ENCODE assay signal across 8 cellular contexts in genomic region chr10:92699518-92700272, GRCh38. TPM values are rescaled to one million over a fixed set of nuclear protein-coding genes. Genes with fewer than 3 reads are reported as not detected.
DNase-seq lines count a peak whose midpoint lies in the region; ATAC-seq and TF ChIP-seq lines count a peak whose summit lies in the region.

No MANE protein-coding gene starts in this region.

- CTCF ChIA-PET in Panc1 (lab: Charles Lee): interaction anchor here (0.7 kb wide), 1 partner anchor 215 kb away, joined by 10 read pairs; no protein-coding TSS in a partner anchor
- CTCF ChIA-PET in mammary epithelial cell (lab: Charles Lee; ENCODE audit: low non-redundant PET): no interaction called here

- WGBS in mammary epithelial cell (ENCODE audit: low coverage, missing lambda C conversion rate): 3% methylated on average over 20 of the region's 32 CpGs

- H4K20me1 ChIP-seq in mammary epithelial cell (ENCODE audit: insufficient read depth, low read length): no peaks in the 10 kb centered on the region

- POLR2A ChIA-PET in Panc1 (lab: Charles Lee): interaction anchor here (0.6 to 0.7 kb wide), 3 partner anchors 9 to 260 kb away, joined by 5 to 13 read pairs (median 9); no protein-coding TSS in a partner anchor

- H3K9ac ChIP-seq in mammary epithelial cell (ENCODE audit: insufficient read depth, low read length): no peak overlapping the region

- BruUV-seq in Panc1 (replicated peaks; lab: Mats Ljungman, UMichigan): no TSS peak
- BruUV-seq in mammary epithelial cell (replicated peaks; lab: Mats Ljungman, UMichigan): no TSS peak

- no peaks in the 10 kb centered on the region for H3K9me3 ChIP-seq in Panc1 (ENCODE audit: control insufficient read depth, insufficient read depth, low read depth, low read length)
- no peaks in the 10 kb centered on the region for H3K9me3 ChIP-seq in mammary epithelial cell (replicated peaks; ENCODE audit: insufficient read depth, low read length)
- no peaks in the 10 kb centered on the region for H3K9me3 ChIP-seq in left lung
- no peaks in the 10 kb centered on the region for H3K9me3 ChIP-seq in thoracic aorta

- peak overlapping the region; percentile 98 for H2AFZ ChIP-seq in mammary epithelial cell (ENCODE audit: low read depth, low read length)

- H3K4me3 ChIP-seq in Panc1 (ENCODE audit: low read depth in 2 of 2, low read length in 2 of 2) (peak overlapping the region; percentile 34 to 65), mammary epithelial cell (replicated peaks in 1 of 3; ENCODE audit: insufficient read depth in 1 of 3, low read depth in 2 of 3, low read length in 3 of 3) (peak overlapping the region; percentile 38 to 53 (median 44)), left lung (peak overlapping the region; percentile 9 to 38), thoracic aorta (peak overlapping the region; percentile 77)

- intact Hi-C loops in Panc1 (cut with micrococcal nuclease; ENCODE audit: unreplicated experiment) (no loop called here), mammary epithelial cell (cut with micrococcal nuclease) (no loop called here), left lung (cut with DNase I) (loop anchor here in 1 of 2 donors (10.0 kb wide), 1 partner anchor 55 kb away; no protein-coding TSS in a partner anchor)

- H3K36me3 ChIP-seq in Panc1 (ENCODE audit: control insufficient read depth, insufficient read depth, low read length): no peaks in the 10 kb centered on the region; the same call in 1 of the 2 replicates
- H3K36me3 ChIP-seq in mammary epithelial cell (ENCODE audit: insufficient read depth, low read length): no peaks in the 10 kb centered on the region
- peaks cover 0 to 15% of the 10 kb centered on the region in 2 donors for H3K36me3 ChIP-seq in left lung
- H3K36me3 ChIP-seq in thoracic aorta: no peaks in the 10 kb centered on the region

- H3K79me2 ChIP-seq in mammary epithelial cell (ENCODE audit: insufficient read depth, low read length): no peaks in the 10 kb centered on the region

- H3K27me3 ChIP-seq in Panc1 (ENCODE audit: control insufficient read depth, insufficient read depth, low read length): no peaks in the 10 kb centered on the region
- H3K27me3 ChIP-seq in mammary epithelial cell (ENCODE audit: insufficient read depth, low read length): peaks cover 9% of the 10 kb centered on the region
- H3K27me3 ChIP-seq in left lung: peaks cover 5 to 41% of the 10 kb centered on the region in 2 donors
- no peaks in the 10 kb centered on the region for H3K27me3 ChIP-seq in thoracic aorta (replicated peaks; ENCODE audit: insufficient read depth)

- TF ChIP-seq CTCF in Panc1 (IDR thresholded peaks at IDR 0.05) (no peak), mammary epithelial cell (conservative IDR thresholded peaks at IDR 0.05 in 1 of 2, IDR thresholded peaks at IDR 0.05 in 1 of 2; ENCODE audit: extremely low read depth in 1 of 2, insufficient read depth in 1 of 2, low read depth in 1 of 2, low read length in 2 of 2) (no peak), left lung (IDR thresholded peaks at IDR 0.05) (no peak), thoracic aorta (IDR thresholded peaks at IDR 0.05) (no peak)

- peak; percentile 75 for ATAC-seq in Panc1
- peak; percentile 68 for ATAC-seq in left lung
- ATAC-seq in thoracic aorta (ENCODE audit: insufficient number of reproducible peaks, low FRiP score, low read depth): no peak

- in situ Hi-C loops in Panc1 (cut with HindIII; ENCODE audit: low pct_unique_long_range_greater_than_20kb, low sequenced_read_pairs) (no loop called here), mammary epithelial cell (cut with MboI; ENCODE audit: low sequenced_read_pairs in 2 of 2) (no loop called here)

- H3K4me2 ChIP-seq in mammary epithelial cell (ENCODE audit: insufficient read depth, low read depth, low read length): peak overlapping the region; percentile 76

- H3K27ac ChIP-seq in Panc1 (ENCODE audit: low read length) (peak overlapping the region; percentile 63), mammary epithelial cell (ENCODE audit: insufficient read depth, low read depth, low read length) (no peak overlapping the region), left lung (peak overlapping the region in 1 of 2 donors; percentile 5), thoracic aorta (peak overlapping the region; percentile 33 to 34)

- dilution Hi-C loops in mammary epithelial cell (cut with HindIII; ENCODE audit: low sequenced_read_pairs): no loop called here

- DNase-seq in stimulated activated CD4-positive, alpha-beta T cell treated with anti-CD3 and anti-CD28 coated beads, Interleukin-15, amount 100 ng/mL, for 24 hours: peak; percentile 53
- DNase-seq in stimulated activated CD4-positive, alpha-beta T cell treated with anti-CD3 and anti-CD28 coated beads, Interleukin-1b, Interleukin-23, amount 100 ng/mL, for 48 hours: no peak
- DNase-seq in Panc1 (ENCODE audit: low read depth, low spot score) (no peak), mammary epithelial cell (peak; percentile 8), left lung (peak in 1 of 2 donors; percentile 83), thoracic aorta (ENCODE audit: low spot score) (no peak), GM19238 (ENCODE audit: insufficient read length, low spot score) (no peak), NCI-H226 (no peak)

- H3K4me1 ChIP-seq in Panc1 (ENCODE audit: control insufficient read depth, insufficient read depth, low read length) (peaks cover 10% of the 10 kb centered on the region), mammary epithelial cell (ENCODE audit: insufficient read depth, low read length) (peaks cover 5% of the 10 kb centered on the region), left lung (peaks cover 0 to 28% of the 10 kb centered on the region in 2 donors), thoracic aorta (ENCODE audit: control insufficient read depth in 1 of 2, low read depth in 2 of 2) (peaks cover 0 to 7% of the 10 kb centered on the region in 2 donors)

RNA-seq across cellular contexts. Expression of gene HHEX, which starts 9.9 kb away (rescaled TPM):
- total RNA-seq in Panc1 (2021; ENCODE audit: unreplicated experiment): 10.1 TPM
- 8.1 TPM for polyA plus RNA-seq in Panc1 (2012; ENCODE audit: insufficient read length)
- total RNA-seq in mammary epithelial cell: under 1 TPM; 0.28 to 0.33 TPM
- polyA plus RNA-seq in mammary epithelial cell: 0.16 TPM
- not detected for polyA minus RNA-seq in mammary epithelial cell
- total RNA-seq in left lung: 10 to 100 TPM; 13.7 to 22.8 TPM
- total RNA-seq in thoracic aorta: 10 to 100 TPM in 1 of 2 donors, 1 to 10 TPM in 1; 6.2 to 10.9 TPM

Comparison
In these comparisons a context has a peak if more than half of its experiments do, and no peak if none do; other contexts are left out.
1. DNase-seq: peak in stimulated activated CD4-positive, alpha-beta T cell treated with anti-CD3 and anti-CD28 coated beads, Interleukin-15, amount 100 ng/mL, for 24 hours (single experiment) and mammary epithelial cell (single experiment); none in stimulated activated CD4-positive, alpha-beta T cell treated with anti-CD3 and anti-CD28 coated beads, Interleukin-1b, Interleukin-23, amount 100 ng/mL, for 48 hours (single experiment), Panc1 (single experiment), thoracic aorta (single experiment), GM19238 (single experiment) and NCI-H226 (single experiment).
2. H3K4me3 ChIP-seq: peak in every context shown above with its lines; median percentile 77 in thoracic aorta; 50 in Panc1; 44 in mammary epithelial cell; 24 in left lung.